ENCODE assay signal across 25 cellular contexts in the genomic region with DNA sequence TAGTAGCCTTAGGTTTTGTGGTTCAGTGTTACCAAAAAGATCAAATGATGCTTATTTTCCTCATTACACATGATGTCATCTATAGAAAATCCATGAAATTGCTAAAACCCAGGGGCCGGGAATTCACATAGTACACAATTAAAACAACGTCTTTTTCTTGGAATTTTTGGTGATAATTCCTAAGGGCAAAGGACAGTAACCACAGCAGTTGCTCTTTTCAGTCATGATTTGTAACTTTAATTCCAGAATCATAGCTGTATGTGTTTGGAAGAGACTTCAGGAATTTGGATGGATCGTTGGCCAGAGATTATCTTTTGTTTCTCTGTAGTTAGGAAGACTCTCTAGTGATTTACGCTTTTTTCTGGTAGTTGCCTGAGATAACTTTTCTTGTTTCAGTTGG.
DNase-seq lines count a peak whose midpoint lies in the region; TF ChIP-seq lines count a peak whose summit lies in the region.
"Had no signal": no experiment of that assay in that cellular context is flagged by ENCODE, and none has a peak within 500 bp of the region (broad histone marks: within the 10 kb centered on the region; RNA-seq: fewer than 3 reads in every experiment).

No MANE protein-coding gene starts in this region.

- peaks cover 15% of the 10 kb centered on the region for H3K4me1 Mint-ChIP-seq in nephron
- H3K4me1 Mint-ChIP-seq: activated CD4-positive, alpha-beta T cell treated with anti-CD3 and anti-CD28 coated beads for 36 hours had no signal

- H3K27ac Mint-ChIP-seq in nephron = peak overlapping the region; percentile 44 to 61 (median 54)
- H3K27ac Mint-ChIP-seq: activated CD4-positive, alpha-beta T cell treated with anti-CD3 and anti-CD28 coated beads for 36 hours; activated CD8-positive, alpha-beta T cell treated with anti-CD3 and anti-CD28 coated beads, Interleukin-2, amount 10 ng/mL, durations not matched to agents 7 days and 5 days; activated naive CD4-positive, alpha-beta T cell treated with anti-CD3 and anti-CD28 coated beads, Interleukin-2, amount 50 U/mL, for 72 hours; CD4-positive, alpha-beta T cell had no signal

- H3K27ac ChIP-seq in ACC112 (ENCODE audit: low read depth, low read length) (peak overlapping the region; percentile 75), SJSA1 (peak overlapping the region; percentile 77)
- H3K27ac ChIP-seq: ascending aorta, prostate gland, vagina had no signal

- DNase-seq in SJSA1 (ENCODE audit: low read depth in 1 of 2, low spot score in 2 of 2) (peak in 1 of 2 experiments; percentile 35), fibroblast of gingiva (ENCODE audit: low read depth) (peak; percentile 3), amygdala (lab: John Stamatoyannopoulos, UW) (no peak), G401 (ENCODE audit: low spot score) (no peak), HCEC 1CT (no peak), NCI-H748 treated with DMSO at 0.1 percent for 48 hours (lab: John Stamatoyannopoulos, UW) (no peak)
- DNase-seq: activated CD4-positive, alpha-beta T cell treated with anti-CD3 and anti-CD28 coated beads for 36 hours; activated CD8-positive, alpha-beta T cell treated with anti-CD3 and anti-CD28 coated beads, Interleukin-2, amount 10 ng/mL, durations not matched to agents 7 days and 5 days; AML-193; CD4-positive, alpha-beta T cell; effector CD4-positive, alpha-beta T cell; heart right ventricle; left cardiac atrium; MV-4-11; NCI-H1436 treated with DMSO at 0.1 percent for 48 hours; NCI-H2107; NCI-H524 treated with DMSO at 0.1 percent for 48 hours; stimulated activated naive CD8-positive, alpha-beta T cell treated with anti-CD3 and anti-CD28 coated beads, Interleukin-15, Interleukin-2, amounts not matched to agents 100 U/mL and 50 U/mL, for 24 hours; T-helper 2 cell had no signal

- no peaks in the 10 kb centered on the region for H3K36me3 Mint-ChIP-seq in nephron (ENCODE audit: low read depth)
- H3K36me3 Mint-ChIP-seq: activated naive CD4-positive, alpha-beta T cell treated with anti-CD3 and anti-CD28 coated beads, Interleukin-2, amount 50 U/mL, for 72 hours had no signal

- H3K4me3 ChIP-seq in ACC112 (ENCODE audit: low read depth, low read length) = peak overlapping the region; percentile 61
- H3K4me3 ChIP-seq in SJSA1 = no peak overlapping the region
- H3K4me3 ChIP-seq: ascending aorta, heart right ventricle, prostate gland, vagina had no signal

- H3K4me3 Mint-ChIP-seq in nephron = no peak overlapping the region
- H3K4me3 Mint-ChIP-seq: activated CD4-positive, alpha-beta T cell treated with anti-CD3 and anti-CD28 coated beads for 36 hours; activated CD8-positive, alpha-beta T cell treated with anti-CD3 and anti-CD28 coated beads, Interleukin-2, amount 10 ng/mL, durations not matched to agents 7 days and 5 days; CD4-positive, alpha-beta T cell had no signal

- peak overlapping the region; percentile 77 for H2AFZ ChIP-seq in ACC112 (ENCODE audit: low read length, unreplicated experiment)

- H3K27me3 Mint-ChIP-seq in nephron (ENCODE audit: low read depth) = no peaks in the 10 kb centered on the region
- H3K27me3 Mint-ChIP-seq: activated CD4-positive, alpha-beta T cell treated with anti-CD3 and anti-CD28 coated beads for 36 hours; CD4-positive, alpha-beta T cell had no signal

- H3K27me3 ChIP-seq in ACC112 (ENCODE audit: insufficient read depth, low read length) (peaks cover 4% of the 10 kb centered on the region; the same call in 1 of the 2 replicates), SJSA1 (replicated peaks) (no peaks in the 10 kb centered on the region)
- H3K27me3 ChIP-seq: ascending aorta, heart right ventricle, vagina had no signal

- H3K79me2 ChIP-seq in ACC112 (ENCODE audit: control insufficient read depth, insufficient read depth, low read length, unreplicated experiment) = no peaks in the 10 kb centered on the region

- in situ Hi-C loops in G401 (cut with HindIII; ENCODE audit: low sequenced_read_pairs) = no loop called here

- no peaks in the 10 kb centered on the region for H3K9me3 ChIP-seq in SJSA1 (replicated peaks)
- H3K9me3 ChIP-seq: ascending aorta, heart right ventricle, prostate gland, vagina had no signal

- H3K4me1 ChIP-seq in ACC112 (ENCODE audit: control insufficient read depth, insufficient read depth, low read length, unreplicated experiment) (peaks cover 13% of the 10 kb centered on the region), SJSA1 (replicated peaks) (peaks cover 12% of the 10 kb centered on the region)
- H3K4me1 ChIP-seq: ascending aorta, prostate gland, vagina had no signal

- no peaks in the 10 kb centered on the region for H3K9me3 Mint-ChIP-seq in nephron
- H3K9me3 Mint-ChIP-seq: activated naive CD4-positive, alpha-beta T cell treated with anti-CD3 and anti-CD28 coated beads, Interleukin-2, amount 50 U/mL, for 72 hours; CD4-positive, alpha-beta T cell had no signal

- TF ChIP-seq CTCF in nephron (IDR thresholded peaks at IDR 0.05; ENCODE audit: unreplicated experiment in 3 of 3) = no peak

- no peaks in the 10 kb centered on the region for H3K36me3 ChIP-seq in ACC112 (ENCODE audit: insufficient read depth, low read length)
- no peaks in the 10 kb centered on the region for H3K36me3 ChIP-seq in SJSA1
- H3K36me3 ChIP-seq: ascending aorta, heart right ventricle, prostate gland, vagina had no signal
